8 cellular contexts compared by ENCODE assay signal in genomic region chr19:58227964-58228583, GRCh38. TPM values are rescaled to one million over a fixed set of nuclear protein-coding genes. Genes with fewer than 3 reads are reported as not detected.
DNase-seq lines count a peak whose midpoint lies in the region; ATAC-seq and FAIRE-seq lines count a peak whose summit lies in the region.

No MANE protein-coding gene starts in this region.

- H3K9me3 Mint-ChIP-seq in naive thymus-derived CD4-positive, alpha-beta T cell = peaks cover 14 to 80% (median 37%) of the 10 kb centered on the region in 11 donors

- peak; percentile 9 for ATAC-seq in GM19467 (IDR thresholded peaks at IDR 0.05; ENCODE audit: unreplicated experiment)
- ATAC-seq in naive thymus-derived CD4-positive, alpha-beta T cell = no peak
- no peak for ATAC-seq in GM21447 (IDR thresholded peaks at IDR 0.05; ENCODE audit: unreplicated experiment)
- no peak for ATAC-seq in GM18498 (IDR thresholded peaks at IDR 0.05; ENCODE audit: unreplicated experiment)

- H3K9me3 ChIP-seq in effector memory CD4-positive, alpha-beta T cell (ENCODE audit: control insufficient read depth, low read length) = no peaks in the 10 kb centered on the region
- H3K9me3 ChIP-seq in naive thymus-derived CD4-positive, alpha-beta T cell (ENCODE audit: control insufficient read depth in 2 of 3, low read length in 3 of 3) = peaks cover 0 to 16% (median 0%) of the 10 kb centered on the region in 3 experiments

- DNase-seq in NCI-H69 (lab: John Stamatoyannopoulos, UW) (peak; percentile 62), Ammon's horn (ENCODE audit: low spot score) (no peak), RCC 7860 (ENCODE audit: low spot score) (no peak)
- DNase-seq in effector memory CD4-positive, alpha-beta T cell = no peak
- DNase-seq in naive thymus-derived CD4-positive, alpha-beta T cell = no peak

- peaks cover 37 to 47% (median 44%) of the 10 kb centered on the region in 5 donors for H3K36me3 Mint-ChIP-seq in naive thymus-derived CD4-positive, alpha-beta T cell

- H3K4me3 Mint-ChIP-seq in naive thymus-derived CD4-positive, alpha-beta T cell = peak overlapping the region; percentile 89 to 95 (median 94)

- H3K4me1 Mint-ChIP-seq in naive thymus-derived CD4-positive, alpha-beta T cell = peaks cover 19 to 36% (median 27%) of the 10 kb centered on the region in 7 donors

- no peaks in the 10 kb centered on the region for H3K27me3 ChIP-seq in effector memory CD4-positive, alpha-beta T cell (replicated peaks; ENCODE audit: control insufficient read depth, insufficient read depth, low read length, poor library complexity, severe bottlenecking)
- no peaks in the 10 kb centered on the region for H3K27me3 ChIP-seq in naive thymus-derived CD4-positive, alpha-beta T cell (ENCODE audit: control insufficient read depth in 2 of 2, insufficient read depth in 2 of 2, low read length in 2 of 2)

- H3K27me3 Mint-ChIP-seq in naive thymus-derived CD4-positive, alpha-beta T cell = no peaks in the 10 kb centered on the region

- H3K27ac ChIP-seq in effector memory CD4-positive, alpha-beta T cell (ENCODE audit: insufficient read depth, low read length, poor library complexity, severe bottlenecking) = peak overlapping the region; percentile 43
- peak overlapping the region; percentile 73 for H3K27ac ChIP-seq in naive thymus-derived CD4-positive, alpha-beta T cell (ENCODE audit: low read depth, low read length)

- intact Hi-C loops in naive thymus-derived CD4-positive, alpha-beta T cell (cut with micrococcal nuclease) = loop anchor here (1.0 to 5.0 kb wide), 6 partner anchors 45 to 159 kb away; partner anchors contain the start of genes ERVK3-1 (in 2 of the 2), ZNF274 (in 2 of the 2), ZNF8 (in 2 of the 2) and RPS5 (in 1 of the 2)

- H3K36me3 ChIP-seq in effector memory CD4-positive, alpha-beta T cell (ENCODE audit: control insufficient read depth, insufficient read depth, low read length) = peaks cover 29% of the 10 kb centered on the region
- peaks cover 3 to 42% (median 6%) of the 10 kb centered on the region in 3 experiments for H3K36me3 ChIP-seq in naive thymus-derived CD4-positive, alpha-beta T cell (ENCODE audit: control insufficient read depth in 2 of 3, insufficient read depth in 3 of 3, low read length in 3 of 3)

- POLR2A ChIA-PET in naive thymus-derived CD4-positive, alpha-beta T cell (lab: Charles Lee) = interaction anchor here (0.8 to 2.4 kb wide), 5 partner anchors 45 to 409 kb away, joined by 3 to 15 read pairs (median 4); partner anchors contain the start of gene ZNF274

- peak overlapping the region; percentile 88 for H3K4me3 ChIP-seq in effector memory CD4-positive, alpha-beta T cell (ENCODE audit: insufficient read depth, low read depth, low read length, poor library complexity, severe bottlenecking)
- peak overlapping the region; percentile 86 for H3K4me3 ChIP-seq in naive thymus-derived CD4-positive, alpha-beta T cell (ENCODE audit: low read length)

- no peak for FAIRE-seq in RCC 7860 (lab: Jason Lieb, UNC)

- peaks cover 8% of the 10 kb centered on the region for H3K4me1 ChIP-seq in effector memory CD4-positive, alpha-beta T cell (ENCODE audit: control insufficient read depth, insufficient read depth, low read length, poor library complexity, severe bottlenecking)
- peaks cover 10% of the 10 kb centered on the region in 2 donors for H3K4me1 ChIP-seq in naive thymus-derived CD4-positive, alpha-beta T cell (ENCODE audit: control insufficient read depth in 2 of 2, insufficient read depth in 2 of 2, low read length in 2 of 2)

- H3K27ac Mint-ChIP-seq in naive thymus-derived CD4-positive, alpha-beta T cell = peak overlapping the region in 8 of 9 donors; percentile 76 to 94 (median 84)

- CTCF ChIA-PET in naive thymus-derived CD4-positive, alpha-beta T cell (lab: Charles Lee) = interaction anchor here (1.5 kb wide), 1 partner anchor 45 kb away, joined by 6 read pairs; the partner anchor contains the start of gene ZNF274

RNA-seq across cellular contexts. Expression of gene ZNF544, which starts 0.6 kb away (rescaled TPM):
- total RNA-seq in naive thymus-derived CD4-positive, alpha-beta T cell = 10 to 100 TPM; 19.7 to 60.7 (median 42.1) TPM
- 10 to 100 TPM; 21.6 to 30.8 TPM for polyA plus RNA-seq in naive thymus-derived CD4-positive, alpha-beta T cell

RNA-seq across cellular contexts. Expression of gene ZNF274, which starts 45.2 kb away (rescaled TPM):
- 10 to 100 TPM; 20.1 to 91.1 (median 52.7) TPM for total RNA-seq in naive thymus-derived CD4-positive, alpha-beta T cell
- polyA plus RNA-seq in naive thymus-derived CD4-positive, alpha-beta T cell = 10 to 100 TPM; 41.7 to 53.9 TPM

RNA-seq across cellular contexts. Expression of gene ZNF8, which starts 50.7 kb away (rescaled TPM):
- 10 to 100 TPM in 2 of 5 experiments, 1 to 10 TPM in 3; 5.2 to 10.5 (median 10.0) TPM for total RNA-seq in naive thymus-derived CD4-positive, alpha-beta T cell
- polyA plus RNA-seq in naive thymus-derived CD4-positive, alpha-beta T cell = 1 to 10 TPM in 1 of 2 donors, under 1 TPM in 1; 0.97 to 1.4 TPM
